ENCODE assay signal across 15 cellular contexts in the genomic region with DNA sequence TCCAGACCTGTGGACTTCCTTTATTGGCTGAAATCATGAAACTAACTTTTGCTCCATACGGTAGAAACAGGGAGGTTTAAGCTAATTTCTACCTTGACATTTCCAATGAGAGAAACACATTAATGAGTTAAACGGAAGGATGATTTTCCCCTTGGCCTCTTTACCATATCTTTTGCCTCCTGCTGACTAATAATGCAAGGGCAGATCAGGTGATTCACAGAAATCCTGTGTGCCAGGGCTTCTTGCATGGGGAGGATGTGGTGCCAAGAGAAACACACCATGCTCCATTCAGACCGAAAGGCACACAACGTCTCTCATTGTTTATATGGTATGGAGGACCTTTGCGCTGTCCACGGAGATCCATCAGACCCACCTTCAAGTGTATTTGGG. TPM values are rescaled to one million over a fixed set of nuclear protein-coding genes. Genes with fewer than 3 reads are reported as not detected.
DNase-seq lines count a peak whose midpoint lies in the region; ATAC-seq, FAIRE-seq and TF ChIP-seq lines count a peak whose summit lies in the region.
"Had no signal": no experiment of that assay in that cellular context is flagged by ENCODE, and none has a peak within 500 bp of the region (broad histone marks: within the 10 kb centered on the region; RNA-seq: fewer than 3 reads in every experiment).

No MANE protein-coding gene starts in this region.

- CTCF ChIA-PET in MCF 10A (lab: Yijun Ruan, JAX) = interaction anchor here (0.5 to 0.9 kb wide), 6 partner anchors 18 to 676 kb away, joined by 3 to 4 read pairs (median 3); no protein-coding TSS in a partner anchor

- H3K4me3 ChIP-seq in left ventricle myocardium inferior (no peak overlapping the region), right atrium auricular region (no peak overlapping the region), aorta (ENCODE audit: low read length in 2 of 2) (no peak overlapping the region)
- H3K4me3 ChIP-seq: heart left ventricle, K562, spleen had no signal

- H3K27ac Mint-ChIP-seq in MCF 10A (ENCODE audit: low read depth, unreplicated experiment) = peak overlapping the region; percentile 39

- H3K4me3 Mint-ChIP-seq in MCF 10A (ENCODE audit: unreplicated experiment) = no peak overlapping the region

- no peaks in the 10 kb centered on the region for H3K36me3 Mint-ChIP-seq in MCF 10A (ENCODE audit: insufficient read depth, unreplicated experiment)

- H3K36me3 ChIP-seq in left ventricle myocardium inferior = no peaks in the 10 kb centered on the region
- H3K36me3 ChIP-seq in right atrium auricular region = no peaks in the 10 kb centered on the region
- H3K36me3 ChIP-seq in aorta (ENCODE audit: control insufficient read depth in 1 of 2, insufficient read depth in 2 of 2, low read length in 1 of 2) = no peaks in the 10 kb centered on the region
- H3K36me3 ChIP-seq: heart left ventricle, spleen had no signal

- H3K9me3 ChIP-seq in left ventricle myocardium inferior (replicated peaks) (peaks cover 5% of the 10 kb centered on the region), right atrium auricular region (no peaks in the 10 kb centered on the region), aorta (ENCODE audit: control insufficient read depth, low read length) (no peaks in the 10 kb centered on the region)

- no peaks in the 10 kb centered on the region for H3K9me3 Mint-ChIP-seq in MCF 10A (ENCODE audit: unreplicated experiment)

- POLR2A ChIA-PET in MCF 10A (lab: Yijun Ruan, JAX) = interaction anchor here (1.2 kb wide), 1 partner anchor 18 kb away, joined by 3 read pairs; the partner anchor contains the start of gene PRLR

- H3K27me3 ChIP-seq in left ventricle myocardium inferior (ENCODE audit: low read depth) (peaks cover 9% of the 10 kb centered on the region), right atrium auricular region (no peaks in the 10 kb centered on the region), aorta (ENCODE audit: control insufficient read depth in 1 of 2, insufficient read depth in 2 of 2, low read length in 1 of 2) (no peaks in the 10 kb centered on the region)
- H3K27me3 ChIP-seq: heart left ventricle, spleen had no signal

- peak; percentile 64 for ATAC-seq in aorta (ENCODE audit: low FRiP score)
- ATAC-seq: K562 had no signal

- TF ChIP-seq CTCF in left ventricle myocardium inferior (IDR thresholded peaks at IDR 0.05; ENCODE audit: borderline replicate concordance) (no peak), right atrium auricular region (IDR thresholded peaks at IDR 0.05) (no peak), MCF 10A (IDR thresholded peaks at IDR 0.05; ENCODE audit: unreplicated experiment) (no peak)

- 14 to 15% methylated on average over 6 of the region's 6 CpGs for whole genome bisulfite sequencing in aorta, 2 donors

- H3K4me1 ChIP-seq in left ventricle myocardium inferior = peaks cover 10% of the 10 kb centered on the region
- no peaks in the 10 kb centered on the region for H3K4me1 ChIP-seq in right atrium auricular region
- peaks cover 0 to 2% of the 10 kb centered on the region in 2 donors for H3K4me1 ChIP-seq in aorta (ENCODE audit: control insufficient read depth in 1 of 2, insufficient read depth in 2 of 2, low read length in 2 of 2)
- H3K4me1 ChIP-seq: spleen had no signal

- DNase-seq in left ventricle myocardium inferior (no peak), right atrium auricular region (ENCODE audit: low spot score) (no peak), MCF 10A (ENCODE audit: unreplicated experiment) (peak; percentile 74), mucosa of gallbladder (ENCODE audit: low spot score) (peak; percentile 35), aorta (no peak), NCI-H1930 (lab: John Stamatoyannopoulos, UW) (no peak), OCI-M2 (lab: John Stamatoyannopoulos, UW; ENCODE audit: unreplicated experiment) (no peak), frontal cortex (ENCODE audit: low spot score in 2 of 2) (no peak)
- DNase-seq: activated CD4-positive, CD25-positive, alpha-beta regulatory T cell; DND-41; GOT3; SHP77 treated with DMSO at 0.1 percent for 48 hours; spleen had no signal

- no TSS peak for BruUV-seq in MCF 10A (replicated peaks; lab: Mats Ljungman, UMichigan)

- intact Hi-C loops in left ventricle myocardium inferior (cut with micrococcal nuclease) (no loop called here), MCF 10A (cut with micrococcal nuclease) (loop anchor here (2.0 kb wide), 1 partner anchor 19 kb away; no protein-coding TSS in a partner anchor), aorta (cut with DNase I) (no loop called here)

- FAIRE-seq in frontal cortex (lab: Jason Lieb, UNC) = no peak
- FAIRE-seq: K562 had no signal

- H3K27me3 Mint-ChIP-seq in MCF 10A (ENCODE audit: insufficient read depth, unreplicated experiment) = no peaks in the 10 kb centered on the region

- H3K4me1 Mint-ChIP-seq in MCF 10A (ENCODE audit: insufficient read depth, unreplicated experiment) = peaks cover 16% of the 10 kb centered on the region

- peak overlapping the region; percentile 47 for H3K27ac ChIP-seq in left ventricle myocardium inferior (replicated peaks)
- no peak overlapping the region for H3K27ac ChIP-seq in right atrium auricular region
- no peak overlapping the region for H3K27ac ChIP-seq in aorta (ENCODE audit: low read depth in 1 of 2, low read length in 2 of 2)
- H3K27ac ChIP-seq: spleen had no signal

RNA-seq across cellular contexts. Expression of gene PRLR, which starts 17.4 kb away (rescaled TPM):
- total RNA-seq in left ventricle myocardium inferior = 0.66 TPM
- total RNA-seq in right atrium auricular region = under 1 TPM; 0.15 to 0.31 TPM
- total RNA-seq in MCF 10A (2022) = 0.16 and 0.44 TPM in 2 replicates
- 9.3 TPM for total RNA-seq in mucosa of gallbladder
- 1 to 10 TPM; 1.1 to 3.2 TPM for total RNA-seq in aorta
- under 1 TPM; 0.08 to 0.25 TPM for polyA plus RNA-seq in aorta
- 1.2 TPM for total RNA-seq in frontal cortex
- polyA plus RNA-seq: K562 had no signal

Comparison
In these comparisons a context has a peak if more than half of its experiments do, and no peak if none do; other contexts are left out.
1. DNase-seq: peak in MCF 10A (single experiment) and mucosa of gallbladder (single experiment); none in left ventricle myocardium inferior (single experiment), right atrium auricular region (single experiment), aorta (0 of 2), NCI-H1930 (0 of 2), OCI-M2 (single experiment) and frontal cortex (0 of 2).